In the genomic region with DNA sequence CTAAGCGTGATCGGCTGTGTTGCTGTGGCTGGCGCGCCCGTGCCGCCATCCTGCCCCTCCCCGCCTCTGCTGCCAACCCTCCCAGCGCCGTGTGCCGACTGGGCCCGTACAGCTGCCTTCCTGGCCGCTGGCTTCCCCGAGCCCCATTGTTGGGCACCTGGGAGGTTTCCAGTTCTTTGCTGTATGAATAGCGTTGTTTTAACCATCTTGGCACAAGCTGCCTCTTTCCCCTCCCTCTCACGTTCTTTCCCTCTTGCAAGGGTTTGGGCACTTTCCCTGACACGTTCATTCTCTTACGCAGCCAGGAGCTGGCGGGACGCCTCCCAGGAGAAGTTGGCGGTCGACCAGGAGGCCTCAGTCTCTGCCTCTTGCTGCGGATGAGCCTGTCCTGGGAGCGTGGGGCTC, we compare ENCODE assay signal across 11 cellular contexts. TPM values are rescaled to one million over a fixed set of nuclear protein-coding genes. Genes with fewer than 3 reads are reported as not detected.
DNase-seq lines count a peak whose midpoint lies in the region; ATAC-seq and TF ChIP-seq lines count a peak whose summit lies in the region.
"Had no signal": no experiment of that assay in that cellular context is flagged by ENCODE, and none has a peak within 500 bp of the region (broad histone marks: within the 10 kb centered on the region; RNA-seq: fewer than 3 reads in every experiment).

No MANE protein-coding gene starts in this region.

- no peak overlapping the region for H3K4me3 ChIP-seq in smooth muscle cell

- ATAC-seq in HG03571 (IDR thresholded peaks at IDR 0.05; ENCODE audit: unreplicated experiment) = no peak

- no peak overlapping the region for H3K27ac ChIP-seq in substantia nigra (ENCODE audit: low read depth, low read length, poor library complexity, severe bottlenecking)
- no peak overlapping the region for H3K27ac ChIP-seq in smooth muscle cell (ENCODE audit: low read depth)
- H3K27ac ChIP-seq: neutrophil had no signal

- H3K9ac ChIP-seq in smooth muscle cell (ENCODE audit: low read depth) = no peak overlapping the region

- DNase-seq in H4 (ENCODE audit: low spot score) = peak; percentile 73
- DNase-seq in astrocyte of the hippocampus (ENCODE audit: low read depth, low spot score) = peak; percentile 91
- DNase-seq in hippocampal formation (lab: John Stamatoyannopoulos, UW) = peak; percentile 61 to 72
- peak in 43 of 49 donors; percentile 11 to 93 (median 64) for DNase-seq in substantia nigra (lab: John Stamatoyannopoulos, UW)
- no peak for DNase-seq in smooth muscle cell (lab: John Stamatoyannopoulos, UW; ENCODE audit: unreplicated experiment)
- DNase-seq in OCI-M2 (lab: John Stamatoyannopoulos, UW; ENCODE audit: unreplicated experiment) = no peak
- DNase-seq in MV-4-11 (lab: John Stamatoyannopoulos, UW) = no peak
- DNase-seq: activated B cell treated with CpG ODN at 0.5 μM for 24 hours, cerebellar nuclear complex had no signal

- no peak overlapping the region for H3K4me2 ChIP-seq in smooth muscle cell

- H3K27me3 ChIP-seq in smooth muscle cell (ENCODE audit: low read depth) = no peaks in the 10 kb centered on the region

- no peaks in the 10 kb centered on the region for H4K20me1 ChIP-seq in smooth muscle cell (ENCODE audit: low read depth)

- H3K79me2 ChIP-seq in smooth muscle cell (ENCODE audit: low read depth) = no peaks in the 10 kb centered on the region

- H3K9me3 ChIP-seq in smooth muscle cell (replicated peaks; ENCODE audit: low read depth) = no peaks in the 10 kb centered on the region
- H3K9me3 ChIP-seq: neutrophil had no signal

- no peaks in the 10 kb centered on the region for H3F3A ChIP-seq in smooth muscle cell (ENCODE audit: low read depth)

- peaks cover 5% of the 10 kb centered on the region for H3K4me1 ChIP-seq in smooth muscle cell (ENCODE audit: low read depth)

- no peaks in the 10 kb centered on the region for H3K36me3 ChIP-seq in smooth muscle cell (ENCODE audit: low read depth)
- H3K36me3 ChIP-seq: neutrophil had no signal

- WGBS in smooth muscle cell (ENCODE audit: low lambda C conversion rate) = 89% methylated on average over 23 of the region's 23 CpGs

- no peak for TF ChIP-seq CTCF in smooth muscle cell (IDR thresholded peaks at IDR 0.05; ENCODE audit: borderline replicate concordance, insufficient read depth, poor library complexity, severe bottlenecking)

- no peak overlapping the region for H2AFZ ChIP-seq in smooth muscle cell (ENCODE audit: low read depth)

RNA-seq across cellular contexts. Expression of a gene that starts 43.1 kb away (rescaled TPM):
- total RNA-seq in H4 (2014; rRNA removed; shearing (Covaris generic)) = 11.2 and 12.8 TPM in 2 replicates
- 8.9 and 13.7 TPM in 2 replicates for total RNA-seq in smooth muscle cell
- polyA plus RNA-seq in smooth muscle cell = 23.1 and 25.3 TPM in 2 replicates

Comparison
In these comparisons a context has a peak if more than half of its experiments do, and no peak if none do; other contexts are left out.
1. DNase-seq: peak in H4 (single experiment), astrocyte of the hippocampus (single experiment), hippocampal formation (2 of 2) and substantia nigra (43 of 49); none in smooth muscle cell (single experiment), OCI-M2 (single experiment) and MV-4-11 (single experiment).